ENCODE assay signal across 1 cellular context in the genomic region with DNA sequence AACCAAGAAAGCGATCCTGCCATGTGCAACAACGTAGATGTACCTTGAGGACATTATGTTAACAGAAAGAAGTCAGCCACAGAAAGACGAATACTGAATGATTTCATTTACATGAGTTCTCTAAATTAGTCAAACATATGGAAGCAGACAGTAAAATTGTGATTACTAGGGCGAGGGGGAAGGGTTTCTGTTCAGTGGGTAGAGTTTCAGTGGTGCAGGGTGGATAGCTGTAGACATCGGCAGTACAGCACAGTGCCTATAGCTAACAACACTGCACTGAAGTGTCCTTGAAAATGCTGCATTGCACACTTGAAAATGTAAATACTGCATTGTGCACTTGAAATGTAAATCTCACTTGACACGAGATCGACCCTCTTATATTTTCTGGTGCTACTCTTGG.
TF ChIP-seq lines count a peak whose summit lies in the region.

No MANE protein-coding gene starts in this region.

TF ChIP-seq in SK-N-SH, 30 proteins besides CTCF, POLR2A, EP300 and RAD21 (continued from another document):
- TF ChIP-seq FOSL2 (IDR thresholded peaks at IDR 0.05; ENCODE audit: borderline replicate concordance, low read depth) (no peak), NRF1 (IDR thresholded peaks at IDR 0.05; ENCODE audit: low read depth, low read length) (no peak)
